27 cellular contexts compared by ENCODE assay signal in genomic region chr7:158997110-158997453, GRCh38.
DNase-seq lines count a peak whose midpoint lies in the region; TF ChIP-seq lines count a peak whose summit lies in the region.
"Had no signal": no experiment of that assay in that cellular context is flagged by ENCODE, and none has a peak within 500 bp of the region (broad histone marks: within the 10 kb centered on the region; RNA-seq: fewer than 3 reads in every experiment).

No MANE protein-coding gene starts in this region.

- H3K27me3 Mint-ChIP-seq in glutamatergic neuron (ENCODE audit: unreplicated experiment) (peaks cover 9% of the 10 kb centered on the region), neural progenitor cell (ENCODE audit: insufficient read depth, low read depth) (peaks cover 37% of the 10 kb centered on the region), osteocyte (ENCODE audit: unreplicated experiment) (no peaks in the 10 kb centered on the region)

- H3K4me3 ChIP-seq in HUES6 (ENCODE audit: low read depth, low read length) (peak overlapping the region; percentile 16; the same call in 1 of the 2 replicates), neural progenitor cell (peak overlapping the region; percentile 29), thyroid gland (replicated peaks in 1 of 3) (no peak overlapping the region)
- H3K4me3 ChIP-seq: left lung, MG63, right lobe of liver, SK-N-MC had no signal

- intact Hi-C loops in thyroid gland (cut with DNase I): no loop called here

- no peak for TF ChIP-seq CTCF in glutamatergic neuron (IDR thresholded peaks at IDR 0.05; ENCODE audit: partially characterized antibody, unreplicated experiment)
- TF ChIP-seq CTCF in neural progenitor cell (IDR thresholded peaks at IDR 0.05): no peak
- TF ChIP-seq CTCF in osteocyte (IDR thresholded peaks at IDR 0.05): no peak
- no peak for TF ChIP-seq CTCF in thyroid gland (IDR thresholded peaks at IDR 0.05)

- H3K36me3 Mint-ChIP-seq in glutamatergic neuron (ENCODE audit: unreplicated experiment): peaks cover 20% of the 10 kb centered on the region
- H3K36me3 Mint-ChIP-seq in neural progenitor cell: peaks cover 2% of the 10 kb centered on the region
- H3K36me3 Mint-ChIP-seq in osteocyte (ENCODE audit: unreplicated experiment): no peaks in the 10 kb centered on the region
- H3K36me3 Mint-ChIP-seq: CD4-positive, CD25-positive, alpha-beta regulatory T cell; immature natural killer cell had no signal

- TF ChIP-seq POLR2A in thyroid gland (IDR thresholded peaks at IDR 0.05): no peak

- H3K36me3 ChIP-seq in HUES6 (ENCODE audit: control insufficient read depth, insufficient read depth, low read length) (no peaks in the 10 kb centered on the region), neural progenitor cell (no peaks in the 10 kb centered on the region), thyroid gland (no peaks in the 10 kb centered on the region)
- H3K36me3 ChIP-seq: left lung, MG63, right lobe of liver had no signal

- H3K9me3 ChIP-seq in HUES6 (ENCODE audit: control insufficient read depth, insufficient read depth, low read depth, low read length) (peaks cover 12% of the 10 kb centered on the region), neural progenitor cell (ENCODE audit: low read depth) (peaks cover 4% of the 10 kb centered on the region), thyroid gland (no peaks in the 10 kb centered on the region)
- H3K9me3 ChIP-seq: MG63, right lobe of liver had no signal

- peaks cover 3% of the 10 kb centered on the region for H3F3A ChIP-seq in neural progenitor cell (ENCODE audit: low read depth)

- H3K4me2 ChIP-seq in neural progenitor cell: peak overlapping the region; percentile 66

- H4K20me1 ChIP-seq in neural progenitor cell (ENCODE audit: low read depth): no peaks in the 10 kb centered on the region

- H3K27me3 ChIP-seq in HUES6 (ENCODE audit: control insufficient read depth, insufficient read depth, low read length) (peaks cover 61% of the 10 kb centered on the region), neural progenitor cell (peaks cover 57% of the 10 kb centered on the region), thyroid gland (no peaks in the 10 kb centered on the region)

- peak overlapping the region; percentile 50 for H2AFZ ChIP-seq in neural progenitor cell (replicated peaks)
- H2AFZ ChIP-seq: parathyroid adenoma had no signal

- no peak overlapping the region for H3K27ac ChIP-seq in HUES6 (ENCODE audit: low read depth, low read length)
- no peak overlapping the region for H3K27ac ChIP-seq in neural progenitor cell
- H3K27ac ChIP-seq in thyroid gland: no peak overlapping the region
- H3K27ac ChIP-seq: left lung, parathyroid adenoma, right lobe of liver, SK-N-MC had no signal

- peak overlapping the region; percentile 61 for H3K4me3 Mint-ChIP-seq in glutamatergic neuron (ENCODE audit: unreplicated experiment)
- no peak overlapping the region for H3K4me3 Mint-ChIP-seq in neural progenitor cell
- no peak overlapping the region for H3K4me3 Mint-ChIP-seq in osteocyte (ENCODE audit: unreplicated experiment)
- H3K4me3 Mint-ChIP-seq: activated CD4-positive, alpha-beta T cell treated with anti-CD3 and anti-CD28 coated beads, Interleukin-2, amount 10 ng/mL, durations not matched to agents 7 days and 5 days; activated T-helper 1 cell treated with anti-CD3 and anti-CD28 coated beads, Interleukin-12 subunit alpha, Interleukin-12 subunit beta, Interleukin-2, Interleukin-4 antibody, amounts not matched to agents 30 ng/mL and 10 ng/mL and 1 ng/mL, durations not matched to agents 14 hours and 24 hours and 36 hours; HFFc6 had no signal

- H3K79me2 ChIP-seq in neural progenitor cell (ENCODE audit: low read depth): no peaks in the 10 kb centered on the region
- H3K79me2 ChIP-seq: parathyroid adenoma had no signal

- H3K9ac ChIP-seq in HUES6 (ENCODE audit: low read length): no peak overlapping the region
- H3K9ac ChIP-seq in neural progenitor cell: no peak overlapping the region
- H3K9ac ChIP-seq: parathyroid adenoma had no signal

- H3K9me3 Mint-ChIP-seq in glutamatergic neuron (ENCODE audit: unreplicated experiment): peaks cover 6% of the 10 kb centered on the region
- peaks cover 26% of the 10 kb centered on the region for H3K9me3 Mint-ChIP-seq in neural progenitor cell
- peaks cover 9% of the 10 kb centered on the region for H3K9me3 Mint-ChIP-seq in osteocyte (ENCODE audit: unreplicated experiment)

- H3K4me1 Mint-ChIP-seq in glutamatergic neuron (ENCODE audit: low read depth, unreplicated experiment) (no peaks in the 10 kb centered on the region), neural progenitor cell (peaks cover 6% of the 10 kb centered on the region), osteocyte (ENCODE audit: unreplicated experiment) (no peaks in the 10 kb centered on the region)

- peak in 2 of 3 experiments; percentile 33 to 51 for DNase-seq in NCI-H1417 (lab: John Stamatoyannopoulos, UW)
- DNase-seq in NCI-H1417 treated with DMSO at 0.1 percent for 48 hours (lab: John Stamatoyannopoulos, UW): no peak
- DNase-seq in glutamatergic neuron: no peak
- no peak for DNase-seq in neural progenitor cell (ENCODE audit: low spot score)
- DNase-seq in osteocyte (ENCODE audit: extremely low spot score, unreplicated experiment): no peak
- DNase-seq in thyroid gland: no peak
- no peak for DNase-seq in OCI-M1 (lab: John Stamatoyannopoulos, UW)
- DNase-seq: 8988T; activated CD4-positive, alpha-beta T cell treated with anti-CD3 and anti-CD28 coated beads, Interleukin-2, amount 10 ng/mL, durations not matched to agents 7 days and 5 days; activated naive CD4-positive, alpha-beta T cell treated with anti-CD3 and anti-CD28 coated beads, Interleukin-2, amount 50 U/mL, for 16 hours; amygdala; CD4-positive, CD25-positive, alpha-beta regulatory T cell; HFFc6; immature natural killer cell; MG63; midbrain; naive thymus-derived CD8-positive, alpha-beta T cell; NCI-H1436; NCI-H2171; NCI-H524 treated with DMSO at 0.1 percent for 48 hours; right lobe of liver; RPMI8226 had no signal

- H3K4me1 ChIP-seq in HUES6 (ENCODE audit: control insufficient read depth, insufficient read depth, low read length) (peaks cover 2% of the 10 kb centered on the region; the same call in 1 of the 2 replicates), neural progenitor cell (no peaks in the 10 kb centered on the region), thyroid gland (no peaks in the 10 kb centered on the region)
- H3K4me1 ChIP-seq: left lung, parathyroid adenoma, right lobe of liver had no signal

- no peak overlapping the region for H3K27ac Mint-ChIP-seq in glutamatergic neuron (ENCODE audit: unreplicated experiment)
- H3K27ac Mint-ChIP-seq in neural progenitor cell: no peak overlapping the region
- H3K27ac Mint-ChIP-seq in osteocyte (ENCODE audit: unreplicated experiment): no peak overlapping the region
- H3K27ac Mint-ChIP-seq: activated CD4-positive, alpha-beta T cell treated with anti-CD3 and anti-CD28 coated beads, Interleukin-2, amount 10 ng/mL, durations not matched to agents 7 days and 5 days; activated T-helper 1 cell treated with anti-CD3 and anti-CD28 coated beads, Interleukin-12 subunit alpha, Interleukin-12 subunit beta, Interleukin-2, Interleukin-4 antibody, amounts not matched to agents 30 ng/mL and 10 ng/mL and 1 ng/mL, durations not matched to agents 14 hours and 24 hours and 36 hours; CD4-positive, CD25-positive, alpha-beta regulatory T cell; HFFc6; immature natural killer cell; naive thymus-derived CD8-positive, alpha-beta T cell had no signal

- 43 to 82% methylated on average over 32 of the region's 32 CpGs for WGBS in thyroid gland, 2 donors

Comparison
In these comparisons a context has a peak if more than half of its experiments do, and no peak if none do; other contexts are left out.
1. DNase-seq: peak in NCI-H1417 (2 of 3); none in NCI-H1417 treated with DMSO at 0.1 percent for 48 hours (single experiment), glutamatergic neuron (single experiment), neural progenitor cell (single experiment), osteocyte (single experiment), thyroid gland (0 of 2) and OCI-M1 (single experiment).
2. H3K4me3 ChIP-seq: peak in HUES6 (single experiment) and neural progenitor cell (single experiment); none in thyroid gland (0 of 3).